19 cellular contexts compared by ENCODE assay signal in genomic region chr11:42465613-42466012, GRCh38.
"Had no signal": no experiment of that assay in that cellular context is flagged by ENCODE, and none has a peak within 500 bp of the region (broad histone marks: within the 10 kb centered on the region; RNA-seq: fewer than 3 reads in every experiment).

No MANE protein-coding gene starts in this region.

- H3K4me1 ChIP-seq: body of pancreas, suprapubic skin had no signal

- H3K27me3 ChIP-seq: body of pancreas, suprapubic skin, upper lobe of left lung had no signal

- ATAC-seq: activated CD4-positive, CD25-positive, alpha-beta regulatory T cell treated with anti-CD3 and anti-CD28 coated beads, Interleukin-2, amount 50 U/mL, for 24 hours; activated CD8-positive, alpha-beta memory T cell treated with anti-CD3 and anti-CD28 coated beads, Interleukin-2, amount 10 ng/mL, durations not matched to agents 7 days and 5 days; activated naive CD4-positive, alpha-beta T cell treated with anti-CD3 and anti-CD28 coated beads, Interleukin-2, amount 50 U/mL, for 72 hours; body of pancreas; natural killer cell treated with Interleukin-12 subunit alpha and Interleukin-12 subunit beta and Interleukin-15 and Interleukin-18, amount 100 ng/mL, for 72 hours; stimulated activated naive CD8-positive, alpha-beta T cell treated with anti-CD3 and anti-CD28 coated beads, Interleukin-15, Interleukin-2, amounts not matched to agents 100 U/mL and 50 U/mL, for 24 hours had no signal

- H3K4me3 ChIP-seq: body of pancreas, suprapubic skin, upper lobe of left lung had no signal

- H3K36me3 ChIP-seq: suprapubic skin, upper lobe of left lung had no signal

- H3K27ac ChIP-seq: body of pancreas, suprapubic skin, upper lobe of left lung had no signal

- H3K9me3 ChIP-seq: body of pancreas, suprapubic skin, upper lobe of left lung had no signal

- DNase-seq: activated CD4-positive, alpha-beta T cell treated with anti-CD3 and anti-CD28 coated beads, Interleukin-2, amount 50 U/mL, for 4 hours; activated CD8-positive, alpha-beta memory T cell treated with anti-CD3 and anti-CD28 coated beads, Interleukin-2, amount 10 ng/mL, durations not matched to agents 7 days and 5 days; activated effector memory CD4-positive, alpha-beta T cell treated with Interleukin-2 at 50 U/mL for 16 hours; activated T-cell treated with anti-CD3 and anti-CD28 coated beads, Interleukin-2, amount 50 U/mL, for 24 hours; amniotic stem cell; body of pancreas; cortex of kidney; effector CD8-positive, alpha-beta T cell; foreskin melanocyte; head of caudate nucleus; mesenchymal stem cell; stimulated activated CD4-positive, alpha-beta T cell treated with anti-CD3 and anti-CD28 coated beads, Interleukin-12 subunit alpha, Interleukin-12 subunit beta, amount 100 ng/mL, for 4 hours; stimulated activated CD8-positive, alpha-beta memory T cell treated with anti-CD3 and anti-CD28 coated beads, Interleukin-4, amount 100 ng/mL, for 48 hours; stimulated activated naive CD8-positive, alpha-beta T cell treated with anti-CD3 and anti-CD28 coated beads, Interleukin-15, Interleukin-2, amounts not matched to agents 100 U/mL and 50 U/mL, for 24 hours; upper lobe of left lung had no signal
